In genomic region chr4:182808673-182809416, GRCh38 we compare ENCODE assay signal across 8 cellular contexts.
DNase-seq lines count a peak whose midpoint lies in the region; ATAC-seq, FAIRE-seq and TF ChIP-seq lines count a peak whose summit lies in the region.

No MANE protein-coding gene starts in this region.

- FAIRE-seq in bronchial epithelial cell (lab: Jason Lieb, UNC) (peak; percentile 100), urothelium cell line (lab: Jason Lieb, UNC) (peak; percentile 99)

- no peak overlapping the region for H3K4me3 ChIP-seq in bronchial epithelial cell (ENCODE audit: low read depth, low read length)

- DNase-seq in SKM-1 (lab: John Stamatoyannopoulos, UW; ENCODE audit: unreplicated experiment) (peak; percentile 97), bronchial epithelial cell (ENCODE audit: low read depth) (peak; percentile 34), urothelium cell line (ENCODE audit: low spot score) (peak; percentile 71), NCI-H187 treated with DMSO at 0.1 percent for 48 hours (lab: John Stamatoyannopoulos, UW) (no peak), EL (no peak), Ammon's horn (ENCODE audit: low spot score) (no peak)

- no peaks in the 10 kb centered on the region for H3K27me3 ChIP-seq in bronchial epithelial cell (ENCODE audit: control insufficient read depth, insufficient read depth, low read length)

- TF ChIP-seq CTCF in bronchial epithelial cell (IDR thresholded peaks at IDR 0.05; ENCODE audit: insufficient read depth, low read length, severe bottlenecking): no peak

- no peaks in the 10 kb centered on the region for H3K36me3 ChIP-seq in bronchial epithelial cell (ENCODE audit: control insufficient read depth, insufficient read depth, low read length)

- ATAC-seq in GM19023 (IDR thresholded peaks at IDR 0.05; ENCODE audit: unreplicated experiment): peak; percentile 61
- ATAC-seq in HG02943 (IDR thresholded peaks at IDR 0.05; ENCODE audit: low read depth, unreplicated experiment): peak; percentile 87

Comparison
In these comparisons a context has a peak if more than half of its experiments do, and no peak if none do; other contexts are left out.
1. DNase-seq: peak in SKM-1 (single experiment), bronchial epithelial cell (single experiment) and urothelium cell line (single experiment); none in NCI-H187 treated with DMSO at 0.1 percent for 48 hours (single experiment), EL (single experiment) and Ammon's horn (single experiment).